ENCODE assay signal across 18 cellular contexts in genomic region chr10:4134701-4135100, GRCh38.
DNase-seq lines count a peak whose midpoint lies in the region; ATAC-seq and TF ChIP-seq lines count a peak whose summit lies in the region.
"Had no signal": no experiment of that assay in that cellular context is flagged by ENCODE, and none has a peak within 500 bp of the region (broad histone marks: within the 10 kb centered on the region; RNA-seq: fewer than 3 reads in every experiment).

No MANE protein-coding gene starts in this region.

- no TSS peak for BruUV-seq in Panc1 (replicated peaks; lab: Mats Ljungman, UMichigan)

- TF ChIP-seq CTCF in natural killer cell (IDR thresholded peaks at IDR 0.05) (no peak), Panc1 (IDR thresholded peaks at IDR 0.05) (no peak)

- H3K9me3 Mint-ChIP-seq in natural killer cell treated with Interleukin-12 subunit alpha and Interleukin-12 subunit beta and Interleukin-15 and Interleukin-18, amount 100 ng/mL, for 72 hours = peaks cover 12% of the 10 kb centered on the region
- H3K9me3 Mint-ChIP-seq in natural killer cell = no peaks in the 10 kb centered on the region

- ATAC-seq in natural killer cell treated with Interleukin-12 subunit alpha and Interleukin-12 subunit beta and Interleukin-15 and Interleukin-18, amount 100 ng/mL, for 72 hours = no peak
- ATAC-seq in natural killer cell (no peak), Panc1 (no peak), HG02610 (IDR thresholded peaks at IDR 0.05; ENCODE audit: unreplicated experiment) (no peak)

- H3K27ac ChIP-seq in Panc1 (ENCODE audit: low read length) = peak overlapping the region; percentile 57; the same call in 1 of the 2 replicates
- H3K27ac ChIP-seq: Peyer's patch had no signal

- peak overlapping the region; percentile 64 to 66 for H3K27ac Mint-ChIP-seq in natural killer cell treated with Interleukin-12 subunit alpha and Interleukin-12 subunit beta and Interleukin-15 and Interleukin-18, amount 100 ng/mL, for 72 hours
- peak overlapping the region in 1 of 2 donors; percentile 8 for H3K27ac Mint-ChIP-seq in natural killer cell
- H3K27ac Mint-ChIP-seq: CD4-positive, alpha-beta T cell had no signal

- peak overlapping the region; percentile 61 for H3K4me3 Mint-ChIP-seq in natural killer cell treated with Interleukin-12 subunit alpha and Interleukin-12 subunit beta and Interleukin-15 and Interleukin-18, amount 100 ng/mL, for 72 hours
- H3K4me3 Mint-ChIP-seq in natural killer cell = no peak overlapping the region
- H3K4me3 Mint-ChIP-seq: CD4-positive, alpha-beta T cell had no signal

- H3K36me3 Mint-ChIP-seq in natural killer cell treated with Interleukin-12 subunit alpha and Interleukin-12 subunit beta and Interleukin-15 and Interleukin-18, amount 100 ng/mL, for 72 hours = peaks cover 6% of the 10 kb centered on the region
- H3K36me3 Mint-ChIP-seq in natural killer cell = no peaks in the 10 kb centered on the region

- peaks cover 28 to 29% of the 10 kb centered on the region in 2 donors for H3K4me1 Mint-ChIP-seq in natural killer cell treated with Interleukin-12 subunit alpha and Interleukin-12 subunit beta and Interleukin-15 and Interleukin-18, amount 100 ng/mL, for 72 hours (ENCODE audit: low read depth in 2 of 2)
- peaks cover 24 to 25% of the 10 kb centered on the region in 2 donors for H3K4me1 Mint-ChIP-seq in natural killer cell

- no peaks in the 10 kb centered on the region for H3K27me3 ChIP-seq in Panc1 (ENCODE audit: control insufficient read depth, insufficient read depth, low read length)
- H3K27me3 ChIP-seq: Peyer's patch had no signal

- CTCF ChIA-PET in Panc1 (lab: Charles Lee) = no interaction called here

- POLR2A ChIA-PET in Panc1 (lab: Charles Lee) = no interaction called here

- H3K27me3 Mint-ChIP-seq in natural killer cell treated with Interleukin-12 subunit alpha and Interleukin-12 subunit beta and Interleukin-15 and Interleukin-18, amount 100 ng/mL, for 72 hours = no peaks in the 10 kb centered on the region
- no peaks in the 10 kb centered on the region for H3K27me3 Mint-ChIP-seq in natural killer cell (ENCODE audit: low read depth in 2 of 2)
- H3K27me3 Mint-ChIP-seq: CD4-positive, alpha-beta T cell had no signal

- no peak for DNase-seq in natural killer cell treated with Interleukin-12 subunit alpha and Interleukin-12 subunit beta and Interleukin-15 and Interleukin-18, amount 100 ng/mL, for 72 hours (ENCODE audit: low spot score)
- no peak for DNase-seq in natural killer cell
- DNase-seq in Panc1 (ENCODE audit: low read depth, low spot score) = no peak
- peak; percentile 65 for DNase-seq in left kidney (ENCODE audit: low read depth, low spot score)
- no peak for DNase-seq in NCI-H69 (lab: John Stamatoyannopoulos, UW)
- no peak for DNase-seq in effector CD4-positive, alpha-beta T cell
- DNase-seq: CD4-positive, alpha-beta T cell; COR-L47; DMS79; MM.1S; NCI-H1048; NCI-H1417 treated with DMSO at 0.1 percent for 48 hours; NCI-H187; NCI-H226; NCI-H510A treated with DMSO at 0.1 percent for 48 hours; NCI-H774; Peyer's patch had no signal

- peaks cover 11% of the 10 kb centered on the region for H3K4me1 ChIP-seq in Panc1 (ENCODE audit: control insufficient read depth, insufficient read depth, low read length)

- in situ Hi-C loops in Panc1 (cut with HindIII; ENCODE audit: low pct_unique_long_range_greater_than_20kb, low sequenced_read_pairs) = no loop called here

- no peaks in the 10 kb centered on the region for H3K36me3 ChIP-seq in Panc1 (ENCODE audit: control insufficient read depth, insufficient read depth, low read length)
- H3K36me3 ChIP-seq: Peyer's patch had no signal

- H3K9me3 ChIP-seq in Panc1 (ENCODE audit: control insufficient read depth, insufficient read depth, low read depth, low read length) = peaks cover 6% of the 10 kb centered on the region; the same call in 1 of the 2 replicates
- H3K9me3 ChIP-seq: Peyer's patch had no signal

- H3K4me3 ChIP-seq in Panc1 (ENCODE audit: low read depth in 2 of 2, low read length in 2 of 2) = no peak overlapping the region
- H3K4me3 ChIP-seq: Peyer's patch had no signal

- intact Hi-C loops in natural killer cell (cut with micrococcal nuclease) = loop anchor here (5.0 kb wide), 2 partner anchors 98 to 187 kb away; no protein-coding TSS in a partner anchor
- intact Hi-C loops in Panc1 (cut with micrococcal nuclease; ENCODE audit: unreplicated experiment) = no loop called here
